Comparison of ENCODE assay signal across 7 cellular contexts in genomic region chr11:114399903-114400221, GRCh38. TPM values are rescaled to one million over a fixed set of nuclear protein-coding genes. Genes with fewer than 3 reads are reported as not detected.
DNase-seq lines count a peak whose midpoint lies in the region; ATAC-seq, FAIRE-seq and TF ChIP-seq lines count a peak whose summit lies in the region.

No MANE protein-coding gene starts in this region.

- WGBS in iPS DF 6.9 (ENCODE audit: insufficient coverage, insufficient read length): no CpG with 5 or more reads among the region's 23 CpGs
- WGBS in small intestine, 3 donors: 0 to 1% (median 0%) methylated on average over 23 of the region's 23 CpGs

- H3K27ac ChIP-seq in iPS DF 6.9 (ENCODE audit: low read length) (no peak overlapping the region), small intestine (ENCODE audit: low read depth in 1 of 2, low read length in 1 of 2) (peak overlapping the region; percentile 98 to 99)

- H3K27ac Mint-ChIP-seq in HFFc6: peak overlapping the region; percentile 100
- peak overlapping the region; percentile 98 for H3K27ac Mint-ChIP-seq in activated naive CD8-positive, alpha-beta T cell treated with anti-CD3 and anti-CD28 coated beads for 36 hours

- DNase-seq in HFFc6 (no peak), NCI-H1436 (lab: John Stamatoyannopoulos, UW) (peak; percentile 42), iPS DF 6.9 (ENCODE audit: low read depth, low spot score) (no peak), small intestine (peak; percentile 65)
- DNase-seq in activated naive CD8-positive, alpha-beta T cell treated with anti-CD3 and anti-CD28 coated beads for 36 hours: no peak

- no peaks in the 10 kb centered on the region for H3K36me3 ChIP-seq in iPS DF 6.9 (ENCODE audit: control insufficient read depth, insufficient read depth, low read length)
- H3K36me3 ChIP-seq in small intestine (ENCODE audit: control insufficient read depth in 2 of 2, insufficient read depth in 2 of 2, low read length in 2 of 2): no peaks in the 10 kb centered on the region

- H3K4me3 ChIP-seq in iPS DF 6.9 (ENCODE audit: low read length) (peak overlapping the region; percentile 69; the same call in 1 of the 2 replicates), small intestine (ENCODE audit: low read depth in 1 of 2, low read length in 2 of 2) (peak overlapping the region; percentile 76 to 97)

- H3K9me3 ChIP-seq in iPS DF 6.9 (ENCODE audit: control insufficient read depth, insufficient read depth, low read length): no peaks in the 10 kb centered on the region
- no peaks in the 10 kb centered on the region for H3K9me3 ChIP-seq in small intestine (ENCODE audit: control insufficient read depth, low read depth)

- peaks cover 4% of the 10 kb centered on the region for H3K27me3 Mint-ChIP-seq in HFFc6 (ENCODE audit: insufficient read depth)
- H3K27me3 Mint-ChIP-seq in activated naive CD8-positive, alpha-beta T cell treated with anti-CD3 and anti-CD28 coated beads for 36 hours: no peaks in the 10 kb centered on the region

- H3K9me3 Mint-ChIP-seq in HFFc6: no peaks in the 10 kb centered on the region
- no peaks in the 10 kb centered on the region for H3K9me3 Mint-ChIP-seq in activated naive CD8-positive, alpha-beta T cell treated with anti-CD3 and anti-CD28 coated beads for 36 hours

- ATAC-seq in GM18505 (IDR thresholded peaks at IDR 0.05; ENCODE audit: unreplicated experiment): peak; percentile 26
- no peak for ATAC-seq in HG03457 (IDR thresholded peaks at IDR 0.05; ENCODE audit: unreplicated experiment)

- peaks cover 50% of the 10 kb centered on the region for H3K36me3 Mint-ChIP-seq in HFFc6 (ENCODE audit: low read depth)
- peaks cover 30% of the 10 kb centered on the region for H3K36me3 Mint-ChIP-seq in activated naive CD8-positive, alpha-beta T cell treated with anti-CD3 and anti-CD28 coated beads for 36 hours

- no peak for TF ChIP-seq POLR2A in GM18505 (IDR thresholded peaks at IDR 0.05; ENCODE audit: borderline replicate concordance, extremely low read depth, insufficient read depth, insufficient read length)

- H3K4me1 ChIP-seq in iPS DF 6.9 (ENCODE audit: control insufficient read depth, insufficient read depth, low read length) (no peaks in the 10 kb centered on the region), small intestine (ENCODE audit: control insufficient read depth in 2 of 2, insufficient read depth in 1 of 2, low read depth in 1 of 2, low read length in 1 of 2) (peaks cover 0 to 8% of the 10 kb centered on the region in 2 donors)

- TF ChIP-seq CTCF in HFFc6 (IDR thresholded peaks at IDR 0.05): no peak

- peak overlapping the region; percentile 98 for H3K4me3 Mint-ChIP-seq in HFFc6
- H3K4me3 Mint-ChIP-seq in activated naive CD8-positive, alpha-beta T cell treated with anti-CD3 and anti-CD28 coated beads for 36 hours: peak overlapping the region; percentile 89

- no peaks in the 10 kb centered on the region for H3K27me3 ChIP-seq in iPS DF 6.9 (ENCODE audit: control insufficient read depth, insufficient read depth, low read length)
- H3K27me3 ChIP-seq in small intestine (ENCODE audit: control insufficient read depth in 2 of 2, insufficient read depth in 2 of 2, low read length in 2 of 2): no peaks in the 10 kb centered on the region

- peaks cover 75% of the 10 kb centered on the region for H3K4me1 Mint-ChIP-seq in HFFc6 (ENCODE audit: low read depth)
- peaks cover 34% of the 10 kb centered on the region for H3K4me1 Mint-ChIP-seq in activated naive CD8-positive, alpha-beta T cell treated with anti-CD3 and anti-CD28 coated beads for 36 hours

- no peak for FAIRE-seq in small intestine (lab: Jason Lieb, UNC)

RNA-seq across cellular contexts. Expression of gene C11orf71, which starts 0.4 kb away (rescaled TPM):
- 1 to 10 TPM; 2.4 to 3.8 (median 3.2) TPM for total RNA-seq in HFFc6 (2021; fragmentation: NEBNext Ultra II Directional; extraction: Animal tissue kit (Norgen Biotek cat#: 25700))
- total RNA-seq in activated naive CD8-positive, alpha-beta T cell treated with anti-CD3 and anti-CD28 coated beads for 36 hours: 1 to 10 TPM; 5.7 to 6.2 TPM
- polyA plus RNA-seq in small intestine: 10 to 100 TPM in 1 of 3 donors, 1 to 10 TPM in 2; 9.3 to 12.1 (median 10.0) TPM

RNA-seq across cellular contexts. Expression of gene RBM7, which starts 0.6 kb away (rescaled TPM):
- total RNA-seq in HFFc6 (2021; fragmentation: NEBNext Ultra II Directional; extraction: Animal tissue kit (Norgen Biotek cat#: 25700)): 10 to 100 TPM; 35.9 to 42.3 (median 39.2) TPM
- total RNA-seq in activated naive CD8-positive, alpha-beta T cell treated with anti-CD3 and anti-CD28 coated beads for 36 hours: 10 to 100 TPM; 45.4 to 47.3 TPM
- polyA plus RNA-seq in small intestine: 10 to 100 TPM; 17.0 to 21.4 (median 20.8) TPM

RNA-seq across cellular contexts. Expression of gene REXO2, which starts 39.4 kb away (rescaled TPM):
- total RNA-seq in HFFc6 (2021; fragmentation: NEBNext Ultra II Directional; extraction: Animal tissue kit (Norgen Biotek cat#: 25700)): 100 to 1,000 TPM; 245 to 272 (median 255) TPM
- total RNA-seq in activated naive CD8-positive, alpha-beta T cell treated with anti-CD3 and anti-CD28 coated beads for 36 hours: 10 to 100 TPM; 68.9 to 71.7 TPM
- polyA plus RNA-seq in small intestine: 10 to 100 TPM; 24.8 to 43.5 (median 28.6) TPM

Comparison
In these comparisons a context has a peak if more than half of its experiments do, and no peak if none do; other contexts are left out.
1. DNase-seq: peak in NCI-H1436 (single experiment) and small intestine (single experiment); none in HFFc6 (single experiment), activated naive CD8-positive, alpha-beta T cell treated with anti-CD3 and anti-CD28 coated beads for 36 hours (single experiment) and iPS DF 6.9 (single experiment).